ENCODE assay signal across 9 cellular contexts in genomic region chr4:143406523-143406922, GRCh38.
DNase-seq lines count a peak whose midpoint lies in the region; ATAC-seq and TF ChIP-seq lines count a peak whose summit lies in the region.
"Had no signal": no experiment of that assay in that cellular context is flagged by ENCODE, and none has a peak within 500 bp of the region (broad histone marks: within the 10 kb centered on the region; RNA-seq: fewer than 3 reads in every experiment).

No MANE protein-coding gene starts in this region.

- CTCF ChIA-PET in activated CD4-positive, alpha-beta T cell treated with anti-CD3 and anti-CD28 coated beads for 36 hours (lab: Charles Lee), result interaction anchor here (0.7 kb wide), 1 partner anchor 10 kb away, joined by 3 read pairs; no protein-coding TSS in a partner anchor

- H3K27ac ChIP-seq in caudate nucleus (ENCODE audit: low read depth, low read length) (peak overlapping the region; percentile 91), left lung (peak overlapping the region; percentile 7 to 51), testis (peak overlapping the region; percentile 47 to 71)
- H3K27ac ChIP-seq: A549 had no signal

- H3K9me3 Mint-ChIP-seq in activated CD4-positive, alpha-beta T cell treated with anti-CD3 and anti-CD28 coated beads for 36 hours (ENCODE audit: low read depth), result no peaks in the 10 kb centered on the region
- peaks cover 4% of the 10 kb centered on the region for H3K9me3 Mint-ChIP-seq in activated CD4-positive, alpha-beta T cell treated with anti-CD3 and anti-CD28 coated beads, Interleukin-2, amount 10 ng/mL, durations not matched to agents 24 days and 14 days

- peak; percentile 51 for ATAC-seq in activated CD4-positive, alpha-beta T cell treated with anti-CD3 and anti-CD28 coated beads for 36 hours
- ATAC-seq in left lung, result peak; percentile 57
- no peak for ATAC-seq in GM18867 (IDR thresholded peaks at IDR 0.05; ENCODE audit: unreplicated experiment)
- ATAC-seq: A549 had no signal

- H3K4me3 ChIP-seq in left lung, result no peak overlapping the region
- H3K4me3 ChIP-seq in testis, result no peak overlapping the region
- H3K4me3 ChIP-seq: A549 had no signal

- 42 to 58% methylated on average over 3 of the region's 3 CpGs for WGBS in testis, 2 donors

- no peak for TF ChIP-seq CTCF in left lung (IDR thresholded peaks at IDR 0.05)
- TF ChIP-seq CTCF in testis (IDR thresholded peaks at IDR 0.05), result no peak

- no peak overlapping the region for H3K27ac Mint-ChIP-seq in activated CD4-positive, alpha-beta T cell treated with anti-CD3 and anti-CD28 coated beads for 36 hours
- no peak overlapping the region for H3K27ac Mint-ChIP-seq in activated CD4-positive, alpha-beta T cell treated with anti-CD3 and anti-CD28 coated beads, Interleukin-2, amount 10 ng/mL, durations not matched to agents 24 days and 14 days

- DNase-seq in activated CD4-positive, alpha-beta T cell treated with anti-CD3 and anti-CD28 coated beads for 36 hours, result peak; percentile 54
- no peak for DNase-seq in activated CD4-positive, alpha-beta T cell treated with anti-CD3 and anti-CD28 coated beads, Interleukin-2, amount 10 ng/mL, durations not matched to agents 24 days and 14 days
- no peak for DNase-seq in caudate nucleus (lab: John Stamatoyannopoulos, UW)
- DNase-seq in left lung, result peak in 1 of 2 donors; percentile 49
- DNase-seq in testis, result peak; percentile 62
- DNase-seq in NCI-H748 treated with DMSO at 0.1 percent for 48 hours (lab: John Stamatoyannopoulos, UW), result no peak
- DNase-seq in activated gamma-delta T cell treated with Interleukin-2 at 50 U/mL for 16 hours, result no peak

- H3K4me1 ChIP-seq in left lung, result peaks cover 12 to 57% of the 10 kb centered on the region in 2 donors
- H3K4me1 ChIP-seq in testis, result peaks cover 49% of the 10 kb centered on the region
- H3K4me1 ChIP-seq: A549 had no signal

- intact Hi-C loops in activated CD4-positive, alpha-beta T cell treated with anti-CD3 and anti-CD28 coated beads for 36 hours (cut with DNase I, micrococcal nuclease), result no loop called here
- intact Hi-C loops in activated CD4-positive, alpha-beta T cell treated with anti-CD3 and anti-CD28 coated beads, Interleukin-2, amount 10 ng/mL, durations not matched to agents 24 days and 14 days (cut with micrococcal nuclease), result no loop called here
- intact Hi-C loops in left lung (cut with DNase I), result no loop called here
- intact Hi-C loops in testis (cut with DNase I; ENCODE audit: low total_unique reads), result no loop called here

- H3K9me3 ChIP-seq in left lung, result no peaks in the 10 kb centered on the region
- no peaks in the 10 kb centered on the region for H3K9me3 ChIP-seq in testis
- H3K9me3 ChIP-seq: A549 had no signal

- H3K27me3 ChIP-seq in left lung (no peaks in the 10 kb centered on the region), testis (no peaks in the 10 kb centered on the region)

- H3K27me3 Mint-ChIP-seq in activated CD4-positive, alpha-beta T cell treated with anti-CD3 and anti-CD28 coated beads for 36 hours, result peaks cover 14% of the 10 kb centered on the region
- peaks cover 13% of the 10 kb centered on the region for H3K27me3 Mint-ChIP-seq in activated CD4-positive, alpha-beta T cell treated with anti-CD3 and anti-CD28 coated beads, Interleukin-2, amount 10 ng/mL, durations not matched to agents 24 days and 14 days

- POLR2A ChIA-PET in activated CD4-positive, alpha-beta T cell treated with anti-CD3 and anti-CD28 coated beads for 36 hours (lab: Charles Lee), result interaction anchor here (0.6 kb wide), 1 partner anchor 44 kb away, joined by 3 read pairs; no protein-coding TSS in a partner anchor

- no peak for TF ChIP-seq POLR2A in testis (IDR thresholded peaks at IDR 0.05)

- H3K4me3 Mint-ChIP-seq in activated CD4-positive, alpha-beta T cell treated with anti-CD3 and anti-CD28 coated beads for 36 hours, result no peak overlapping the region
- no peak overlapping the region for H3K4me3 Mint-ChIP-seq in activated CD4-positive, alpha-beta T cell treated with anti-CD3 and anti-CD28 coated beads, Interleukin-2, amount 10 ng/mL, durations not matched to agents 24 days and 14 days

- H3K36me3 ChIP-seq in left lung, result no peaks in the 10 kb centered on the region
- no peaks in the 10 kb centered on the region for H3K36me3 ChIP-seq in testis (ENCODE audit: low read depth, missing control alignments)

- no peaks in the 10 kb centered on the region for H3K36me3 Mint-ChIP-seq in activated CD4-positive, alpha-beta T cell treated with anti-CD3 and anti-CD28 coated beads for 36 hours (ENCODE audit: low read depth)
- H3K36me3 Mint-ChIP-seq in activated CD4-positive, alpha-beta T cell treated with anti-CD3 and anti-CD28 coated beads, Interleukin-2, amount 10 ng/mL, durations not matched to agents 24 days and 14 days (ENCODE audit: low read depth), result no peaks in the 10 kb centered on the region

- peaks cover 18% of the 10 kb centered on the region for H3K4me1 Mint-ChIP-seq in activated CD4-positive, alpha-beta T cell treated with anti-CD3 and anti-CD28 coated beads for 36 hours
- H3K4me1 Mint-ChIP-seq in activated CD4-positive, alpha-beta T cell treated with anti-CD3 and anti-CD28 coated beads, Interleukin-2, amount 10 ng/mL, durations not matched to agents 24 days and 14 days, result peaks cover 17% of the 10 kb centered on the region

Comparison
In these comparisons a context has a peak if more than half of its experiments do, and no peak if none do; other contexts are left out.
1. DNase-seq: peak in activated CD4-positive, alpha-beta T cell treated with anti-CD3 and anti-CD28 coated beads for 36 hours (single experiment) and testis (single experiment); none in activated CD4-positive, alpha-beta T cell treated with anti-CD3 and anti-CD28 coated beads, Interleukin-2, amount 10 ng/mL, durations not matched to agents 24 days and 14 days (single experiment), caudate nucleus (0 of 61), NCI-H748 treated with DMSO at 0.1 percent for 48 hours (single experiment) and activated gamma-delta T cell treated with Interleukin-2 at 50 U/mL for 16 hours (single experiment).
2. H3K27ac ChIP-seq: peak in every context shown above with its lines; median percentile 91 in caudate nucleus; 59 in testis; 29 in left lung.